Comparison of ENCODE assay signal across 8 cellular contexts in the genomic region with DNA sequence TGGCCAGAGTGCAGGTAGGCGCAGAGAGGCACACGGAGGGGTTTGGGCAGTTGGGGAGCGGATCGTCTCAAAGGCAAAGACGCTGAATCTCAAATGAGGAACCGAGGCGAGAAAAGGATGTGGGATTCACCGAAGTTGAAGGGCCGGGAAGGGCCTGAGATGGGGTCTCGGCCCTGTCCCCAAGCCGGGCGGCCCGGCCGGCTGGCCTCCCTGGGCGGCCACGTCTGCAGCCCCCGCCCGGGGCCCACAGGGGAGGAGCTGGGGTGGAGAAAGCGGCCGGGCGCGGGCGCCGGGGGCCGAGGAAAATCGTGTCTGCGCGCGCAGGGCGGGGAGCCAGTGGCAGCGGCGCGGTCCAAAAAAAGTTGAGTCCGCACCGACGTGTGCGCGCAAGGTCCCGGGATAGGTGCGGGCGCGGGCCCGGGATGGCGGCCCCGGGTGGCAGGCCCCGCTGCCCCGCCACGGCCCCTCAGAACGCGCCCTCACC. TPM values are rescaled to one million over a fixed set of nuclear protein-coding genes. Genes with fewer than 3 reads are reported as not detected.
A peak's percentile ranks its signal among the peaks of the same experiment; 100 is the strongest.
DNase-seq lines count a peak whose midpoint lies in the region; ATAC-seq lines count a peak whose summit lies in the region.

No MANE protein-coding gene starts in this region.

- DNase-seq in D341Med (ENCODE audit: low spot score) (peak; percentile 76), G401 (ENCODE audit: low spot score) (no peak)
- DNase-seq in activated CD4-positive, alpha-beta memory T cell treated with anti-CD3 and anti-CD28 coated beads for 36 hours, result peak; percentile 47
- DNase-seq in naive thymus-derived CD4-positive, alpha-beta T cell, result peak in 6 of 9 donors; percentile 2 to 65 (median 22)
- DNase-seq in activated CD4-positive, CD25-positive, alpha-beta regulatory T cell treated with anti-CD3 and anti-CD28 coated beads, Interleukin-2, amount 50 U/mL, for 72 hours, result no peak

- CTCF ChIA-PET in activated CD4-positive, alpha-beta memory T cell treated with anti-CD3 and anti-CD28 coated beads for 36 hours (lab: Charles Lee), result interaction anchor here (0.7 kb wide), 1 partner anchor 421 kb away, joined by 3 read pairs; no protein-coding TSS in a partner anchor
- CTCF ChIA-PET in naive thymus-derived CD4-positive, alpha-beta T cell (lab: Charles Lee), result no interaction called here

- no peaks in the 10 kb centered on the region for H3K27me3 ChIP-seq in HUES6 (ENCODE audit: control insufficient read depth, insufficient read depth, low read length)
- no peaks in the 10 kb centered on the region for H3K27me3 ChIP-seq in naive thymus-derived CD4-positive, alpha-beta T cell (ENCODE audit: control insufficient read depth in 2 of 2, insufficient read depth in 2 of 2, low read length in 2 of 2)

- H3K9me3 Mint-ChIP-seq in activated CD4-positive, alpha-beta memory T cell treated with anti-CD3 and anti-CD28 coated beads for 36 hours, result no peaks in the 10 kb centered on the region
- H3K9me3 Mint-ChIP-seq in naive thymus-derived CD4-positive, alpha-beta T cell, result peaks cover 0 to 2% (median 0%) of the 10 kb centered on the region in 11 donors

- peak overlapping the region; percentile 78 for H3K27ac Mint-ChIP-seq in activated CD4-positive, alpha-beta memory T cell treated with anti-CD3 and anti-CD28 coated beads for 36 hours
- peak overlapping the region; percentile 79 to 95 (median 93) for H3K27ac Mint-ChIP-seq in naive thymus-derived CD4-positive, alpha-beta T cell

- in situ Hi-C loops in G401 (cut with HindIII; ENCODE audit: low sequenced_read_pairs), result no loop called here

- H3K4me3 Mint-ChIP-seq in activated CD4-positive, alpha-beta memory T cell treated with anti-CD3 and anti-CD28 coated beads for 36 hours, result peak overlapping the region; percentile 99
- H3K4me3 Mint-ChIP-seq in naive thymus-derived CD4-positive, alpha-beta T cell, result peak overlapping the region; percentile 86 to 100 (median 96)

- peak overlapping the region; percentile 93 for H3K9ac ChIP-seq in HUES6 (ENCODE audit: low read length)

- peaks cover 18% of the 10 kb centered on the region for H3K4me1 Mint-ChIP-seq in activated CD4-positive, alpha-beta memory T cell treated with anti-CD3 and anti-CD28 coated beads for 36 hours (ENCODE audit: low read depth)
- H3K4me1 Mint-ChIP-seq in naive thymus-derived CD4-positive, alpha-beta T cell, result peaks cover 20 to 43% (median 29%) of the 10 kb centered on the region in 7 donors

- POLR2A ChIA-PET in activated CD4-positive, alpha-beta memory T cell treated with anti-CD3 and anti-CD28 coated beads for 36 hours (lab: Charles Lee), result interaction anchor here (0.8 to 1.7 kb wide), 2 partner anchors 31 to 102 kb away, joined by 3 to 6 read pairs; partner anchors contain the start of gene PSMB10
- POLR2A ChIA-PET in naive thymus-derived CD4-positive, alpha-beta T cell (lab: Charles Lee), result interaction anchor here (0.6 to 3.5 kb wide), 5 partner anchors 15 to 74 kb away, joined by 3 to 17 read pairs (median 3); partner anchors contain the start of gene PSMB10

- H3K36me3 ChIP-seq in HUES6 (ENCODE audit: control insufficient read depth, insufficient read depth, low read length), result peaks cover 12% of the 10 kb centered on the region
- peaks cover 0 to 1% (median 0%) of the 10 kb centered on the region in 3 experiments for H3K36me3 ChIP-seq in naive thymus-derived CD4-positive, alpha-beta T cell (ENCODE audit: control insufficient read depth in 2 of 3, insufficient read depth in 3 of 3, low read length in 3 of 3)

- H3K9me3 ChIP-seq in HUES6 (ENCODE audit: control insufficient read depth, insufficient read depth, low read depth, low read length), result no peaks in the 10 kb centered on the region
- no peaks in the 10 kb centered on the region for H3K9me3 ChIP-seq in naive thymus-derived CD4-positive, alpha-beta T cell (ENCODE audit: control insufficient read depth in 2 of 3, low read length in 3 of 3)

- H3K4me1 ChIP-seq in HUES6 (ENCODE audit: control insufficient read depth, insufficient read depth, low read length), result peaks cover 44% of the 10 kb centered on the region
- H3K4me1 ChIP-seq in naive thymus-derived CD4-positive, alpha-beta T cell (ENCODE audit: control insufficient read depth in 2 of 2, insufficient read depth in 2 of 2, low read length in 2 of 2), result peaks cover 10 to 14% of the 10 kb centered on the region in 2 donors

- no peaks in the 10 kb centered on the region for H3K27me3 Mint-ChIP-seq in activated CD4-positive, alpha-beta memory T cell treated with anti-CD3 and anti-CD28 coated beads for 36 hours
- no peaks in the 10 kb centered on the region for H3K27me3 Mint-ChIP-seq in naive thymus-derived CD4-positive, alpha-beta T cell

- intact Hi-C loops in activated CD4-positive, alpha-beta memory T cell treated with anti-CD3 and anti-CD28 coated beads for 36 hours (cut with micrococcal nuclease), result loop anchor here (1.0 to 2.0 kb wide), 3 partner anchors 31 to 73 kb away; partner anchors contain the start of genes DPEP2 and PSMB10
- intact Hi-C loops in naive thymus-derived CD4-positive, alpha-beta T cell (cut with micrococcal nuclease), result loop anchor here (1.0 to 2.0 kb wide), 6 partner anchors 15 to 75 kb away; partner anchors contain the start of genes DDX28 (in 1 of the 2), DUS2 (in 1 of the 2) and PSKH1 (in 1 of the 2)

- ATAC-seq in GM21423 (IDR thresholded peaks at IDR 0.05; ENCODE audit: unreplicated experiment) (peak; percentile 21), esophagus mucosa (peak; percentile 10)
- ATAC-seq in naive thymus-derived CD4-positive, alpha-beta T cell, result peak; percentile 13

- peak overlapping the region; percentile 76 for H3K4me3 ChIP-seq in HUES6 (ENCODE audit: low read depth, low read length)
- H3K4me3 ChIP-seq in naive thymus-derived CD4-positive, alpha-beta T cell (ENCODE audit: low read length), result peak overlapping the region; percentile 88

- no peaks in the 10 kb centered on the region for H3K36me3 Mint-ChIP-seq in activated CD4-positive, alpha-beta memory T cell treated with anti-CD3 and anti-CD28 coated beads for 36 hours
- peaks cover 0 to under 1% (median 0%) of the 10 kb centered on the region in 5 donors for H3K36me3 Mint-ChIP-seq in naive thymus-derived CD4-positive, alpha-beta T cell

- peak overlapping the region; percentile 91; the same call in 1 of the 2 replicates for H3K27ac ChIP-seq in HUES6 (ENCODE audit: low read depth, low read length)
- peak overlapping the region; percentile 81 for H3K27ac ChIP-seq in naive thymus-derived CD4-positive, alpha-beta T cell (ENCODE audit: low read depth, low read length)

RNA-seq across cellular contexts. Expression of gene SLC12A4, which starts 0.4 kb away (rescaled TPM):
- 10 to 100 TPM; 27.1 to 29.9 TPM for total RNA-seq in activated CD4-positive, alpha-beta memory T cell treated with anti-CD3 and anti-CD28 coated beads for 36 hours
- 17.5 TPM for total RNA-seq in esophagus mucosa
- total RNA-seq in naive thymus-derived CD4-positive, alpha-beta T cell, result 10 to 100 TPM; 22.8 to 44.4 (median 31.3) TPM
- polyA plus RNA-seq in naive thymus-derived CD4-positive, alpha-beta T cell, result 1 to 10 TPM; 3.8 to 8.0 TPM
- total RNA-seq in G401 (2014; rRNA removed; shearing (Covaris generic)), result 30.0 and 46.2 TPM in 2 replicates

RNA-seq across cellular contexts. Expression of gene DPEP3, which starts 12.3 kb away (rescaled TPM):
- not detected for total RNA-seq in activated CD4-positive, alpha-beta memory T cell treated with anti-CD3 and anti-CD28 coated beads for 36 hours
- 0.08 TPM for total RNA-seq in esophagus mucosa
- 1 to 10 TPM in 4 of 5 experiments, under 1 TPM in 1; 0.10 to 2.3 (median 1.6) TPM for total RNA-seq in naive thymus-derived CD4-positive, alpha-beta T cell
- polyA plus RNA-seq in naive thymus-derived CD4-positive, alpha-beta T cell, result under 1 TPM; 0.37 to 0.44 TPM
- total RNA-seq in G401 (2014; rRNA removed; shearing (Covaris generic)), result not detected in 2 replicates

RNA-seq across cellular contexts. Expression of gene LCAT, which starts 24.1 kb away (rescaled TPM):
- total RNA-seq in activated CD4-positive, alpha-beta memory T cell treated with anti-CD3 and anti-CD28 coated beads for 36 hours, result 10 to 100 TPM; 10.1 to 10.7 TPM
- 4.1 TPM for total RNA-seq in esophagus mucosa
- 10 to 100 TPM in 4 of 5 experiments, 1 to 10 TPM in 1; 9.4 to 23.6 (median 19.6) TPM for total RNA-seq in naive thymus-derived CD4-positive, alpha-beta T cell
- 1 to 10 TPM in 1 of 2 donors, under 1 TPM in 1; 0.33 to 1.5 TPM for polyA plus RNA-seq in naive thymus-derived CD4-positive, alpha-beta T cell
- 6.0 and 8.1 TPM in 2 replicates for total RNA-seq in G401 (2014; rRNA removed; shearing (Covaris generic))

RNA-seq across cellular contexts. Expression of gene DPEP2, which starts 31.3 kb away (rescaled TPM):
- 1 to 10 TPM; 3.9 to 5.3 TPM for total RNA-seq in activated CD4-positive, alpha-beta memory T cell treated with anti-CD3 and anti-CD28 coated beads for 36 hours
- 0.68 TPM for total RNA-seq in esophagus mucosa
- 100 to 1,000 TPM in 2 of 5 experiments, 10 to 100 TPM in 3; 26.7 to 159 (median 85.1) TPM for total RNA-seq in naive thymus-derived CD4-positive, alpha-beta T cell
- polyA plus RNA-seq in naive thymus-derived CD4-positive, alpha-beta T cell, result 10 to 100 TPM; 54.3 to 57.7 TPM
- total RNA-seq in G401 (2014; rRNA removed; shearing (Covaris generic)), result 0.31 TPM in 1 of 2 replicates, not detected in the other

RNA-seq across cellular contexts. Expression of gene PSMB10, which starts 31.3 kb away (rescaled TPM):
- 100 to 1,000 TPM; 185 to 193 TPM for total RNA-seq in activated CD4-positive, alpha-beta memory T cell treated with anti-CD3 and anti-CD28 coated beads for 36 hours
- 25.9 TPM for total RNA-seq in esophagus mucosa
- 100 to 1,000 TPM; 101 to 370 (median 142) TPM for total RNA-seq in naive thymus-derived CD4-positive, alpha-beta T cell
- 100 to 1,000 TPM; 522 to 542 TPM for polyA plus RNA-seq in naive thymus-derived CD4-positive, alpha-beta T cell
- total RNA-seq in G401 (2014; rRNA removed; shearing (Covaris generic)), result 17.1 and 26.2 TPM in 2 replicates

Comparison
In these comparisons a context has a peak if more than half of its experiments do, and no peak if none do; other contexts are left out.
1. DNase-seq: peak in D341Med (single experiment), activated CD4-positive, alpha-beta memory T cell treated with anti-CD3 and anti-CD28 coated beads for 36 hours (single experiment) and naive thymus-derived CD4-positive, alpha-beta T cell (6 of 9); none in G401 (single experiment) and activated CD4-positive, CD25-positive, alpha-beta regulatory T cell treated with anti-CD3 and anti-CD28 coated beads, Interleukin-2, amount 50 U/mL, for 72 hours (single experiment).
2. Peak in every context shown above with its lines, with median percentiles within 50 percentile points of each other: ATAC-seq.